In the genomic region with DNA sequence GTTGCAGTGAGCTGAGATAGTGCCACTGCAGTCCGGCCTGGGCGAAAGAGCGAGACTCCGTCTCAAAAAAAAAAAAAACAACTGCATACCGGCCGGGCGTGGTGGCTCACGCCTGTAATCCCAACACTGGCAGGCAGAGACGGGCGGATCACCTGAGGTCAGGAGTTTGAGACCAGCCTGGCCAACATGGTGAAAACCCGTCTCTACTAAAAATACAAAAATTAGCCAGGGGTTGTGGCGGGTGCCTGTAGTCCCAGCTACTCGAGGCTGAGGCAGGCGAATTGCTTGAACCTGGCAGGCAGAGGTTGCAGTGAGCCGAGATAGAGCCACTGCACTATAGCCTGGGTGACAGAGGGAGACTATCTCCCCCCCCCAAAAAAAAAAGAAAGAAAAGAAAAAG, we compare ENCODE assay signal across 1 cellular context.
TF ChIP-seq lines count a peak whose summit lies in the region.

No MANE protein-coding gene starts in this region.

TF ChIP-seq in A549, 52 proteins besides CTCF, POLR2A, EP300 and RAD21:
- TF ChIP-seq ZNF302 (CRISPR knock-in tag; IDR thresholded peaks at IDR 0.05) = peak; percentile 50; the same call in 1 of the 2 replicates
